ENCODE assay signal across 10 cellular contexts in genomic region chr4:79141530-79141929, GRCh38.
A peak's percentile ranks its signal among the peaks of the same experiment; 100 is the strongest.
DNase-seq lines count a peak whose midpoint lies in the region; TF ChIP-seq lines count a peak whose summit lies in the region.
"Had no signal": no experiment of that assay in that cellular context is flagged by ENCODE, and none has a peak within 500 bp of the region (broad histone marks: within the 10 kb centered on the region; RNA-seq: fewer than 3 reads in every experiment).

No MANE protein-coding gene starts in this region.

- no peak overlapping the region for H3K4me3 ChIP-seq in H7 (ENCODE audit: insufficient read depth, low read depth, low read length)
- no peak overlapping the region for H3K4me3 ChIP-seq in SJCRH30
- H3K4me3 ChIP-seq in fibroblast of the aortic adventitia (ENCODE audit: low read depth, low read length) = no peak overlapping the region
- H3K4me3 ChIP-seq in retinal pigment epithelial cell (ENCODE audit: low read length) = no peak overlapping the region
- H3K4me3 ChIP-seq in vagina = no peak overlapping the region

- H3K27me3 ChIP-seq in H7 (ENCODE audit: control insufficient read depth, insufficient read depth, low read length) (no peaks in the 10 kb centered on the region), SJCRH30 (no peaks in the 10 kb centered on the region), vagina (no peaks in the 10 kb centered on the region)

- H3K4me1 ChIP-seq in SJCRH30 (no peaks in the 10 kb centered on the region), vagina (no peaks in the 10 kb centered on the region)

- H3K27ac ChIP-seq in SJCRH30 (no peak overlapping the region), vagina (no peak overlapping the region)

- TF ChIP-seq CTCF in fibroblast of the aortic adventitia (IDR thresholded peaks at IDR 0.05; ENCODE audit: insufficient read depth, low read length) (no peak), retinal pigment epithelial cell (conservative IDR thresholded peaks at IDR 0.05; ENCODE audit: low read depth, low read length) (no peak), vagina (IDR thresholded peaks at IDR 0.05) (no peak)

- intact Hi-C loops in vagina (cut with DNase I) = no loop called here

- H3K36me3 ChIP-seq in H7 (replicated peaks; ENCODE audit: control insufficient read depth, insufficient read depth, low read length) (no peaks in the 10 kb centered on the region), SJCRH30 (no peaks in the 10 kb centered on the region), vagina (no peaks in the 10 kb centered on the region)

- DNase-seq in H7 (peak; percentile 6), SJCRH30 (peak; percentile 61 to 75), fibroblast of the aortic adventitia (ENCODE audit: low read depth) (peak; percentile 0), retinal pigment epithelial cell (ENCODE audit: low read depth) (peak; percentile 8), T1000 (lab: John Stamatoyannopoulos, UW) (no peak), vagina (ENCODE audit: extremely low spot score in 2 of 2) (no peak)
- DNase-seq in activated CD4-positive, alpha-beta T cell treated with anti-CD3 and anti-CD28 coated beads, Interleukin-2, amount 50 U/mL, for 48 hours = no peak
- DNase-seq: activated T-cell treated with anti-CD3 and anti-CD28 coated beads, Interleukin-2, amount 50 U/mL, for 24 hours; central memory CD4-positive, alpha-beta T cell; stimulated activated CD8-positive, alpha-beta memory T cell treated with anti-CD3 and anti-CD28 coated beads, Interleukin-4, amount 100 ng/mL, for 48 hours had no signal

- no peak for TF ChIP-seq POLR2A in vagina (IDR thresholded peaks at IDR 0.05)

- no peaks in the 10 kb centered on the region for H3K9me3 ChIP-seq in SJCRH30 (replicated peaks)
- no peaks in the 10 kb centered on the region for H3K9me3 ChIP-seq in vagina

Comparison
In these comparisons a context has a peak if more than half of its experiments do, and no peak if none do; other contexts are left out.
1. DNase-seq: peak in H7 (single experiment), SJCRH30 (2 of 2), fibroblast of the aortic adventitia (single experiment) and retinal pigment epithelial cell (single experiment); none in T1000 (single experiment), activated CD4-positive, alpha-beta T cell treated with anti-CD3 and anti-CD28 coated beads, Interleukin-2, amount 50 U/mL, for 48 hours (0 of 2) and vagina (0 of 2).